27 cellular contexts compared by ENCODE assay signal in the genomic region with DNA sequence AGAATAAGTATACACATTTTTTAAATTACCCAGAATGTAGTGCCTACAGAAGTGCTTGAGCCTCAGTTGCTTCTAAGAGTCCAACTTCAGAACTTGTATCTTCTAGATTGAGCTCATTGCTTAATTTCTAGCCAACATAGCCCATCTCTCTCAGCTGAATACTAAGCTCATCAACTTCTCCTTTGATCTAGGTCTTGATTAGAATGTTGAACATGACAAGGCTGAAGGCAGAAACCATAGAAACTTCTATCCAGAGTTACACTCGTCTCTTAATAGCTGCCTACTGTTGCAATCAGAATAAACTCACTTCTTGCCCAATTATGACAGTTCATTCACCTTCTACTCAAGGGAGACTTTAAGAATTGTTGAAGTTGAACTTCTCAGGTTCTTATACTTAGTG.
"Had no signal": no experiment of that assay in that cellular context is flagged by ENCODE, and none has a peak within 500 bp of the region (broad histone marks: within the 10 kb centered on the region; RNA-seq: fewer than 3 reads in every experiment).

No MANE protein-coding gene starts in this region.

- H3K9me3 ChIP-seq: esophagus squamous epithelium, gastrocnemius medialis, left lung had no signal

- H3K4me3 ChIP-seq: coronary artery, dorsolateral prefrontal cortex, esophagus squamous epithelium, gastrocnemius medialis, heart right ventricle, left lung, lung had no signal

- DNase-seq: dermis blood vessel endothelial cell; dorsolateral prefrontal cortex; effector CD4-positive, alpha-beta T cell; effector memory CD4-positive, alpha-beta T cell; erythroblast; esophagus squamous epithelium; foreskin fibroblast; foreskin melanocyte; gastrocnemius medialis; glutamatergic neuron; head of caudate nucleus; heart right ventricle; hippocampal formation; left cardiac atrium; left lung; left ventricle myocardium superior; mammary epithelial cell; mesendoderm; midbrain had no signal

- H3K27ac Mint-ChIP-seq: memory B cell had no signal

- H3K9me3 Mint-ChIP-seq: memory B cell had no signal

- H3K4me1 ChIP-seq: esophagus squamous epithelium, gastrocnemius medialis had no signal

- H3K27ac ChIP-seq: coronary artery, dorsolateral prefrontal cortex, epithelial cell of prostate, esophagus squamous epithelium, gastrocnemius medialis, heart right ventricle, left lung had no signal

- H3K36me3 ChIP-seq: esophagus squamous epithelium, gastrocnemius medialis, heart right ventricle, left lung had no signal

- H3K36me3 Mint-ChIP-seq: memory B cell had no signal

- H3K4me3 Mint-ChIP-seq: memory B cell had no signal

- H3K27me3 ChIP-seq: esophagus squamous epithelium, gastrocnemius medialis, heart right ventricle had no signal

- FAIRE-seq: colon, islet of Langerhans, keratinocyte had no signal

- H3K4me1 Mint-ChIP-seq: memory B cell had no signal

- ATAC-seq: esophagus mucosa, gastrocnemius medialis, heart right ventricle, left cardiac atrium, left lung, left ventricle myocardium superior had no signal
